1 cellular context compared by ENCODE assay signal in genomic region chr6:36114798-36115408, GRCh38.
TF ChIP-seq lines count a peak whose summit lies in the region.

No MANE protein-coding gene starts in this region.

TF ChIP-seq in GM12878, 131 proteins besides CTCF, POLR2A, EP300 and RAD21 (continued from another document):
- TF ChIP-seq CUX1 (IDR thresholded peaks at IDR 0.05; ENCODE audit: insufficient replicate concordance, low read depth, low read length), result no peak
- TF ChIP-seq E2F4 (IDR thresholded peaks at IDR 0.05; ENCODE audit: low read depth, low read length), result no peak
- TF ChIP-seq SREBF1 (IDR thresholded peaks at IDR 0.05; ENCODE audit: low read length), result no peak
- no peak for TF ChIP-seq ZBED1 (IDR thresholded peaks at IDR 0.05; ENCODE audit: borderline replicate concordance)
- TF ChIP-seq PAX8 (IDR thresholded peaks at IDR 0.05), result no peak
- TF ChIP-seq RUNX3 (IDR thresholded peaks at IDR 0.05; ENCODE audit: low read length), result peak; percentile 95
- 0 out of 2 replicates have a peak, but pooled peaks have one; percentile 24 for TF ChIP-seq ZNF687 (IDR thresholded peaks at IDR 0.05)
- TF ChIP-seq FOXM1 (IDR thresholded peaks at IDR 0.05; ENCODE audit: low read depth, low read length), result peak; percentile 37; the same call in 1 of the 2 replicates
- peak; percentile 91 for TF ChIP-seq IKZF1 (conservative IDR thresholded peaks at IDR 0.05)
- no peak for TF ChIP-seq JUND (IDR thresholded peaks at IDR 0.05; ENCODE audit: low read depth, low read length)
- TF ChIP-seq TCF12 (IDR thresholded peaks at IDR 0.05; ENCODE audit: low read depth, low read length), result no peak
- TF ChIP-seq MTA2 (IDR thresholded peaks at IDR 0.05; ENCODE audit: low read depth), result peak; percentile 95
- no peak for TF ChIP-seq NR2C1 (IDR thresholded peaks at IDR 0.05)
- peak; percentile 16; the same call in 1 of the 2 replicates for TF ChIP-seq CREB1 (IDR thresholded peaks at IDR 0.05; ENCODE audit: low read depth)
- peak; percentile 82 for TF ChIP-seq NFIC (IDR thresholded peaks at IDR 0.05; ENCODE audit: low read depth, low read length)
- TF ChIP-seq MXI1 (IDR thresholded peaks at IDR 0.05; ENCODE audit: low read depth, low read length), result peak; percentile 36; the same call in 1 of the 2 replicates
- TF ChIP-seq STAT1 (conservative IDR thresholded peaks at IDR 0.05), result no peak
- no peak for TF ChIP-seq ZNF274 (IDR thresholded peaks at IDR 0.05; ENCODE audit: insufficient read depth, insufficient read length)
- 0 out of 2 replicates have a peak, but pooled peaks have one; percentile 31 for TF ChIP-seq LARP7 (IDR thresholded peaks at IDR 0.05)
- peak; percentile 73; the same call in 1 of the 2 replicates for TF ChIP-seq CBFB (IDR thresholded peaks at IDR 0.05; ENCODE audit: low read depth)
- TF ChIP-seq SMAD5 (IDR thresholded peaks at IDR 0.05; ENCODE audit: low read depth), result no peak
TF ChIP-seq in GM12878: peak in this region for 34.
